ENCODE assay signal across 29 cellular contexts in the genomic region with DNA sequence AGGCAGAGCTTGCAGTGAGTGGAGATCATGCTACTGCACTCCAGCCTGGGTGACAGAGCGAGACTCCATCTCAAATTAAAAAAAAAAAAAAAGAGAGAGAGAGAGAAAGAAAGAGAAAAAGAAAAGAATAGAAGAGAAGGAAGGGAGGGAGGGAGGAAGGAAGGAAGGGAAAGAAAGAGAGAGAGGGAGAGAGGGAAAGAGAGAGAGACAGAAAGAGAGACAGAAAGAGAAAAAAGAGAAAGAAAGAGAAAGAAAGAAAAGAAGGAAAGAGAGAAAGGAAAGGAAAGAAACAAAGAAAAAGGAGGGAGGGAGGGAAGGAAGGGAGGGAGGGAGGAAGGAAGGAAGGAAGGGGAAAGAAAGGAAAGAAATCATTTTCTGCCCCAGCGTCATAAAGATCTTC. TPM values are rescaled to one million over a fixed set of nuclear protein-coding genes. Genes with fewer than 3 reads are reported as not detected.
"Had no signal": no experiment of that assay in that cellular context is flagged by ENCODE, and none has a peak within 500 bp of the region (broad histone marks: within the 10 kb centered on the region; RNA-seq: fewer than 3 reads in every experiment).

No MANE protein-coding gene starts in this region.

- H3K4me2 ChIP-seq: hepatocyte had no signal

- H3K4me3 ChIP-seq: colonic mucosa, coronary artery, dorsolateral prefrontal cortex, esophagus muscularis mucosa, esophagus squamous epithelium, gastrocnemius medialis, gastroesophageal sphincter, heart left ventricle, heart right ventricle, hepatocyte had no signal

- FAIRE-seq: endometrium, endothelial cell of umbilical vein, frontal cortex had no signal

- H3K36me3 ChIP-seq: colonic mucosa, esophagus muscularis mucosa, esophagus squamous epithelium, gastrocnemius medialis, gastroesophageal sphincter, heart left ventricle, heart right ventricle had no signal

- ATAC-seq: effector memory CD8-positive, alpha-beta T cell; esophagus mucosa; foreskin keratinocyte; gastrocnemius medialis; gastroesophageal sphincter; heart left ventricle; heart right ventricle had no signal

- H3K27ac ChIP-seq: colonic mucosa, coronary artery, dorsolateral prefrontal cortex, epithelial cell of prostate, esophagus muscularis mucosa, esophagus squamous epithelium, foreskin keratinocyte, gastrocnemius medialis, gastroesophageal sphincter, heart left ventricle, heart right ventricle, hepatocyte had no signal

- H3K79me2 ChIP-seq: hepatocyte had no signal

- H3K9me3 ChIP-seq: colonic mucosa, esophagus muscularis mucosa, esophagus squamous epithelium, gastrocnemius medialis, gastroesophageal sphincter, heart left ventricle, heart right ventricle had no signal

- H2AFZ ChIP-seq: hepatocyte had no signal

- H3K4me1 Mint-ChIP-seq: endodermal cell had no signal

- H3K4me1 ChIP-seq: colonic mucosa, esophagus muscularis mucosa, esophagus squamous epithelium, foreskin keratinocyte, gastrocnemius medialis, gastroesophageal sphincter, heart left ventricle, heart right ventricle had no signal

- H3K27me3 ChIP-seq: colonic mucosa had no signal

- DNase-seq: colonic mucosa; cortex of kidney; dermis blood vessel endothelial cell; dorsolateral prefrontal cortex; effector CD4-positive, alpha-beta T cell; effector CD8-positive, alpha-beta T cell; effector memory CD4-positive, alpha-beta T cell; effector memory CD8-positive, alpha-beta T cell; endodermal cell; erythroblast; esophagus squamous epithelium; foreskin fibroblast; foreskin keratinocyte; foreskin melanocyte; gastrocnemius medialis; glutamatergic neuron; head of caudate nucleus; heart left ventricle; heart right ventricle had no signal

- H3K4me3 Mint-ChIP-seq: dendritic cell treated with granulocyte-macrophage colony-stimulating factor and Interleukin-4, amounts not matched to agents 40 ng/mL and 50 ng/mL, for 4 days; effector memory CD8-positive, alpha-beta T cell; endodermal cell had no signal

- H3K9me3 Mint-ChIP-seq: dendritic cell treated with granulocyte-macrophage colony-stimulating factor and Interleukin-4, amounts not matched to agents 40 ng/mL and 50 ng/mL, for 4 days; effector memory CD8-positive, alpha-beta T cell; endodermal cell had no signal

- H3K27ac Mint-ChIP-seq: dendritic cell treated with granulocyte-macrophage colony-stimulating factor and Interleukin-4, amounts not matched to agents 40 ng/mL and 50 ng/mL, for 4 days; effector memory CD8-positive, alpha-beta T cell; endodermal cell had no signal

RNA-seq across cellular contexts. Expression of gene UNC13A, which starts 7.0 kb away (rescaled TPM):
- total RNA-seq: gastrocnemius medialis had no signal
- polyA plus RNA-seq: hepatocyte had no signal
